Comparison of ENCODE assay signal across 10 cellular contexts in genomic region chr3:13077431-13078157, GRCh38. TPM values are rescaled to one million over a fixed set of nuclear protein-coding genes. Genes with fewer than 3 reads are reported as not detected.
DNase-seq lines count a peak whose midpoint lies in the region; ATAC-seq and TF ChIP-seq lines count a peak whose summit lies in the region.
"Had no signal": no experiment of that assay in that cellular context is flagged by ENCODE, and none has a peak within 500 bp of the region (broad histone marks: within the 10 kb centered on the region; RNA-seq: fewer than 3 reads in every experiment).

No MANE protein-coding gene starts in this region.

- peaks cover 0 to 14% (median 0%) of the 10 kb centered on the region in 11 experiments; a peak in 3 of 22 replicates for H4K20me1 ChIP-seq in BLaER1 treated with 17β-estradiol and CSF1 and Interleukin-3, amounts not matched to agents 10 nM and 100 nM

- peak; percentile 72 for DNase-seq in NCI-H146 (lab: John Stamatoyannopoulos, UW)
- peak; percentile 19 to 80 for DNase-seq in ascending aorta (ENCODE audit: low spot score in 2 of 2)
- peak; percentile 68 for DNase-seq in middle frontal gyrus (ENCODE audit: extremely low spot score, low spot score)
- DNase-seq in amniotic stem cell (lab: John Stamatoyannopoulos, UW): no peak
- DNase-seq in stimulated activated naive CD4-positive, alpha-beta T cell (lab: John Stamatoyannopoulos, UW): no peak
- DNase-seq: NK-92 treated with Interleukin-12 subunit alpha and Interleukin-12 subunit beta, amount 100 ng/mL, for 24 hours; WERI-Rb-1 had no signal

- TF ChIP-seq CTCF in ascending aorta (IDR thresholded peaks at IDR 0.05): no peak

- H3K9me3 ChIP-seq in BLaER1 treated with 17β-estradiol and CSF1 and Interleukin-3, amounts not matched to agents 10 nM and 100 nM (replicated peaks in 1 of 11): no peaks in the 10 kb centered on the region
- H3K9me3 ChIP-seq in ascending aorta: no peaks in the 10 kb centered on the region

- no peak overlapping the region for H3K27ac ChIP-seq in BLaER1 treated with 17β-estradiol and CSF1 and Interleukin-3, amounts not matched to agents 10 nM and 100 nM
- H3K27ac ChIP-seq in ascending aorta: peak overlapping the region in 1 of 2 donors; percentile 11
- H3K27ac ChIP-seq: WERI-Rb-1 had no signal

- peaks cover 51 to 100% (median 95%) of the 10 kb centered on the region in 10 experiments for H3K4me1 ChIP-seq in BLaER1 treated with 17β-estradiol and CSF1 and Interleukin-3, amounts not matched to agents 10 nM and 100 nM
- peaks cover 23 to 42% of the 10 kb centered on the region in 2 donors for H3K4me1 ChIP-seq in ascending aorta

- H3K4me2 ChIP-seq in BLaER1 treated with 17β-estradiol and CSF1 and Interleukin-3, amounts not matched to agents 10 nM and 100 nM: peak overlapping the region in 10 of 11 experiments; percentile 0 to 93 (median 72); a peak in 18 of 22 replicates

- intact Hi-C loops in ascending aorta (cut with DNase I): no loop called here

- peaks cover 0 to 26% (median 0%) of the 10 kb centered on the region in 11 experiments; a peak in 6 of 22 replicates for H3K27me3 ChIP-seq in BLaER1 treated with 17β-estradiol and CSF1 and Interleukin-3, amounts not matched to agents 10 nM and 100 nM
- H3K27me3 ChIP-seq in ascending aorta: no peaks in the 10 kb centered on the region

- no peaks in the 10 kb centered on the region for H3K36me3 ChIP-seq in BLaER1 treated with 17β-estradiol and CSF1 and Interleukin-3, amounts not matched to agents 10 nM and 100 nM
- H3K36me3 ChIP-seq in ascending aorta: no peaks in the 10 kb centered on the region
- H3K36me3 ChIP-seq: WERI-Rb-1 had no signal

- no peak for ATAC-seq in HG03571 (IDR thresholded peaks at IDR 0.05; ENCODE audit: unreplicated experiment)
- no peak for ATAC-seq in HG02973 (IDR thresholded peaks at IDR 0.05; ENCODE audit: unreplicated experiment)

- no peak overlapping the region for H3K4me3 ChIP-seq in BLaER1 treated with 17β-estradiol and CSF1 and Interleukin-3, amounts not matched to agents 10 nM and 100 nM
- H3K4me3 ChIP-seq in ascending aorta: no peak overlapping the region

- 0 out of 22 replicates have a peak overlapping the region, but pooled peaks of 1 of the 11 experiments have one; percentile 3 for H3K9ac ChIP-seq in BLaER1 treated with 17β-estradiol and CSF1 and Interleukin-3, amounts not matched to agents 10 nM and 100 nM

RNA-seq across cellular contexts. Expression of gene IQSEC1, which starts 4.4 kb away (rescaled TPM):
- total RNA-seq in ascending aorta: 148 TPM

Comparison
In these comparisons a context has a peak if more than half of its experiments do, and no peak if none do; other contexts are left out.
1. DNase-seq: peak in NCI-H146 (single experiment), ascending aorta (2 of 2) and middle frontal gyrus (single experiment); none in amniotic stem cell (single experiment) and stimulated activated naive CD4-positive, alpha-beta T cell (0 of 6).